ENCODE assay signal across 34 cellular contexts in the genomic region with DNA sequence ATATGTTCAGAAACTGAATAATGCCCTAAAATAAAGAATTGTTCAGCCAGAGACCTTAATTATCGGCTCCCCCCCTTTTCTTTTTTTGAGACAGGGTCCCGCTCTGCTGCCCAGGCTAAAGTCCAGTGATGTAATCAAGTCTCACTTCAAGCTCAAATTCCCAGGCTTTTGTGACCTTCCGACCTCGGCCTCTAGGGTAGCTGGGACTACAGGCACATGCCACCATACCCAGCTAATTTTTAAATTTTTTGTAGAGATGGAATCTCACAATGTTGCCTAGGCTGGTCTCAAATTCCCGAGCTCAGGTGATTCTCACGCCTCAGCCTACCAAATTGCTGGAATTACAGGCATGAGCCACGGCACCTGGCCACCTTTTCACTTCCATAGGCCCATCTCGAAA.
"Had no signal": no experiment of that assay in that cellular context is flagged by ENCODE, and none has a peak within 500 bp of the region (broad histone marks: within the 10 kb centered on the region; RNA-seq: fewer than 3 reads in every experiment).

No MANE protein-coding gene starts in this region.

- ATAC-seq: activated CD4-positive, alpha-beta T cell treated with anti-CD3 and anti-CD28 coated beads for 36 hours; activated CD4-positive, CD25-positive, alpha-beta regulatory T cell treated with anti-CD3 and anti-CD28 coated beads, Interleukin-2, amount 50 U/mL, for 24 hours; activated CD8-positive, alpha-beta T cell treated with anti-CD3 and anti-CD28 coated beads, Interleukin-2, amount 10 ng/mL, durations not matched to agents 7 days and 5 days; body of pancreas; Panc1 had no signal

- H3K27me3 ChIP-seq: body of pancreas, breast epithelium, MG63, SJCRH30 had no signal

- DNase-seq: activated CD4-positive, alpha-beta T cell treated with anti-CD3 and anti-CD28 coated beads for 36 hours; activated CD4-positive, alpha-beta T cell treated with anti-CD3 and anti-CD28 coated beads, Interleukin-2, amount 10 ng/mL, durations not matched to agents 7 days and 5 days; activated CD4-positive, alpha-beta T cell treated with anti-CD3 and anti-CD28 coated beads, Interleukin-2, amount 50 U/mL, for 48 hours; activated CD8-positive, alpha-beta T cell treated with anti-CD3 and anti-CD28 coated beads, Interleukin-2, amount 10 ng/mL, durations not matched to agents 7 days and 5 days; activated gamma-delta T cell; activated naive CD4-positive, alpha-beta T cell treated with Interleukin-2 at 50 U/mL for 16 hours; activated naive CD8-positive, alpha-beta T cell treated with anti-CD3 and anti-CD28 coated beads, Interleukin-2, amount 10 ng/mL, durations not matched to agents 7 days and 5 days; activated T-cell treated with anti-CD3 and anti-CD28 coated beads, Interleukin-2, amount 50 U/mL, for 24 hours; amygdala; body of pancreas; Kasumi-1; KG1; MG63; MV-4-11; NCI-H1092; NCI-H1436 treated with DMSO at 0.1 percent for 48 hours; NCI-H1694 treated with DMSO at 0.1 percent for 48 hours; NCI-H2029; NCI-H2171; NCI-H510A; NCI-H526; NCI-H748 treated with DMSO at 0.1 percent for 48 hours; NK-92 treated with Interleukin-12 subunit alpha and Interleukin-12 subunit beta, amount 100 ng/mL, for 24 hours; SHP77; SJCRH30 had no signal

- H3K4me1 Mint-ChIP-seq: activated CD4-positive, alpha-beta T cell treated with anti-CD3 and anti-CD28 coated beads for 36 hours; activated CD4-positive, alpha-beta T cell treated with anti-CD3 and anti-CD28 coated beads, Interleukin-2, amount 10 ng/mL, durations not matched to agents 7 days and 5 days had no signal

- H3K9me3 ChIP-seq: body of pancreas, breast epithelium, SJCRH30 had no signal

- H3K27ac ChIP-seq: body of pancreas, breast epithelium, SJCRH30, SK-N-MC had no signal

- H3K27ac Mint-ChIP-seq: activated CD4-positive, alpha-beta T cell treated with anti-CD3 and anti-CD28 coated beads for 36 hours; activated CD8-positive, alpha-beta T cell treated with anti-CD3 and anti-CD28 coated beads, Interleukin-2, amount 10 ng/mL, durations not matched to agents 7 days and 5 days; activated T-helper 2 cell treated with anti-CD3 and anti-CD28 coated beads, Interferon-gamma antibody, Interleukin-2, Interleukin-4, amounts not matched to agents 10 μg/mL and 5 μg/mL and 100 μg/mL, durations not matched to agents 14 hours and 24 hours and 36 hours; T-helper 2 cell treated with Interferon-gamma antibody and Interleukin-4, amounts not matched to agents 5 μg/mL and 100 μg/mL, for 36 hours had no signal

- H3K9me3 Mint-ChIP-seq: activated CD4-positive, alpha-beta T cell treated with anti-CD3 and anti-CD28 coated beads, Interleukin-2, amount 10 ng/mL, durations not matched to agents 7 days and 5 days; activated naive CD4-positive, alpha-beta T cell treated with anti-CD3 and anti-CD28 coated beads, Interleukin-2, amount 50 U/mL, for 24 hours; activated naive CD8-positive, alpha-beta T cell treated with anti-CD3 and anti-CD28 coated beads, Interleukin-2, amount 10 ng/mL, durations not matched to agents 7 days and 5 days; activated T-cell treated with anti-CD3 and anti-CD28 coated beads, Interleukin-2, amount 50 U/mL, for 24 hours; activated T-helper 2 cell treated with anti-CD3 and anti-CD28 coated beads, Interferon-gamma antibody, Interleukin-2, Interleukin-4, amounts not matched to agents 10 μg/mL and 5 μg/mL and 100 μg/mL, durations not matched to agents 14 hours and 24 hours and 36 hours; T-helper 2 cell treated with Interferon-gamma antibody and Interleukin-4, amounts not matched to agents 5 μg/mL and 100 μg/mL, for 36 hours had no signal

- H3K4me3 ChIP-seq: body of pancreas, breast epithelium, MG63, SJCRH30, SK-N-MC had no signal

- FAIRE-seq: astrocyte, TTC549 had no signal

- H3K4me3 Mint-ChIP-seq: activated CD4-positive, alpha-beta T cell treated with anti-CD3 and anti-CD28 coated beads for 36 hours; activated CD4-positive, alpha-beta T cell treated with anti-CD3 and anti-CD28 coated beads, Interleukin-2, amount 10 ng/mL, durations not matched to agents 7 days and 5 days; activated CD8-positive, alpha-beta T cell treated with anti-CD3 and anti-CD28 coated beads, Interleukin-2, amount 10 ng/mL, durations not matched to agents 7 days and 5 days; activated naive CD4-positive, alpha-beta T cell treated with anti-CD3 and anti-CD28 coated beads, Interleukin-2, amount 50 U/mL, for 24 hours; activated naive CD8-positive, alpha-beta T cell treated with anti-CD3 and anti-CD28 coated beads, Interleukin-2, amount 10 ng/mL, durations not matched to agents 7 days and 5 days; activated T-cell treated with anti-CD3 and anti-CD28 coated beads, Interleukin-2, amount 50 U/mL, for 24 hours; T-helper 2 cell treated with Interferon-gamma antibody and Interleukin-4, amounts not matched to agents 5 μg/mL and 100 μg/mL, for 36 hours had no signal

- H3K27me3 Mint-ChIP-seq: activated CD4-positive, alpha-beta T cell treated with anti-CD3 and anti-CD28 coated beads for 36 hours; activated CD4-positive, alpha-beta T cell treated with anti-CD3 and anti-CD28 coated beads, Interleukin-2, amount 10 ng/mL, durations not matched to agents 7 days and 5 days; activated naive CD4-positive, alpha-beta T cell treated with anti-CD3 and anti-CD28 coated beads, Interleukin-2, amount 50 U/mL, for 24 hours; activated naive CD8-positive, alpha-beta T cell treated with anti-CD3 and anti-CD28 coated beads, Interleukin-2, amount 10 ng/mL, durations not matched to agents 7 days and 5 days; activated T-cell treated with anti-CD3 and anti-CD28 coated beads, Interleukin-2, amount 50 U/mL, for 24 hours had no signal

- H3K4me1 ChIP-seq: body of pancreas, breast epithelium, SJCRH30 had no signal
